In the genomic region with DNA sequence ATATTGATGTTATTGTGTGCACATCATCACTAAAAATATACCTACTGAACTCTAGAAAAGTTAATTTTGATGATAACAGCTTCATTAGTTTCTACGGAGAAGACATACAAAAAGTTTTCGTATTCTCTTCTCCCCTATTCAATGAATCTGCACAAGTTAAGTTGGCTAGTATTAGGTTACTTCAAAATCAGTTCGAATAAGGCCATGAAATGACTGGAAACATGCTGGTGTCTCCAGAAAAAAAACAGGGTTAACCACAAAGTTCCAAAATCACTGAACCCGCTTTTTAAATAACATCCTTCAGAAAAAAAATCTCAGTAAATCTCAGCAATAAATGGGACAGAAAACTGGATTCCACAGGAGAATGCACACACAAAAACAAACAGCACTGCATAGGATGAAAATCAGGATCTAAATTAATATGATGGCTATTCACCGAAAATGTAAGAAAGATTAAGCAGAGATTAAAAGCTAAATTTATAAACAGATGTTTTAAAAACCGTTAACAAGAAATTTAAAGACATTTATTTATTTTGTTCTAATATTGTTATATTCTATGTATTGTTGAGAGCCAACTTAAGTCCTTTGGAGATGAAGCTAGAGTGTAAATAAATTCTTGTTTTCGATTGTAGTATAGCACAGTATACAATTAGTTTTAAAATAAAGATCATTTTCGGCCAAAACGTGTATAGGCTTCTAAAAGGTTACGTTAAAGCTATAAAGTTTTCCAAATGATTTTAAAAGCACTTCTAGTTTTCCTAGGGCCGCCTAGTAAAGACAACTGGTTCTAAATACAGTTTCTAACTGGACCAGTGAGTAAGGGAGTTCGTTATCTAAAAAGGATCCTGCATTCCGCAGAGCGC, we compare ENCODE assay signal across 10 cellular contexts. TPM values are rescaled to one million over a fixed set of nuclear protein-coding genes. Genes with fewer than 3 reads are reported as not detected.
A peak's percentile ranks its signal among the peaks of the same experiment; 100 is the strongest.
DNase-seq lines count a peak whose midpoint lies in the region; TF ChIP-seq lines count a peak whose summit lies in the region.
"Had no signal": no experiment of that assay in that cellular context is flagged by ENCODE, and none has a peak within 500 bp of the region (broad histone marks: within the 10 kb centered on the region; RNA-seq: fewer than 3 reads in every experiment).

No MANE protein-coding gene starts in this region.

- intact Hi-C loops in A673 (cut with micrococcal nuclease; ENCODE audit: unreplicated experiment): loop anchor here (2.0 kb wide), 1 partner anchor 151 kb away; no protein-coding TSS in a partner anchor

- H3K4me1 ChIP-seq in A673 (ENCODE audit: insufficient read depth, low read length, poor library complexity, severe bottlenecking): no peaks in the 10 kb centered on the region
- peaks cover 4 to 5% of the 10 kb centered on the region in 2 donors for H3K4me1 ChIP-seq in duodenal mucosa (ENCODE audit: control insufficient read depth in 1 of 2, insufficient read depth in 2 of 2, low read length in 2 of 2)

- H3K9me3 ChIP-seq in A673 (ENCODE audit: low read depth, low read length, poor library complexity, severe bottlenecking) (no peaks in the 10 kb centered on the region), duodenal mucosa (ENCODE audit: control insufficient read depth in 1 of 2, low read length in 2 of 2) (no peaks in the 10 kb centered on the region)

- no peaks in the 10 kb centered on the region for H3K36me3 Mint-ChIP-seq in nephron (ENCODE audit: low read depth)

- peaks cover 11% of the 10 kb centered on the region for H3K4me1 Mint-ChIP-seq in nephron

- CTCF ChIA-PET in A673 (lab: Charles Lee): interaction anchor here (1.7 kb wide), 1 partner anchor 151 kb away, joined by 9 read pairs; no protein-coding TSS in a partner anchor

- DNase-seq in A673 (ENCODE audit: low spot score) (no peak), LNCaP clone FGC (ENCODE audit: low read depth) (no peak), mucosa of gallbladder (ENCODE audit: low spot score) (no peak), NOMO-1 treated with DMSO at 0.1 percent for 48 hours (lab: John Stamatoyannopoulos, UW; ENCODE audit: unreplicated experiment) (no peak), foreskin melanocyte (no peak), HCEC 1CT (no peak)
- DNase-seq: GF-D8, NCI-H774 had no signal

- H3K27ac ChIP-seq in A673 (ENCODE audit: low read depth, low read length, poor library complexity, severe bottlenecking) (no peak overlapping the region), duodenal mucosa (ENCODE audit: low read depth, low read length) (no peak overlapping the region)

- H3K9me3 Mint-ChIP-seq in nephron: no peaks in the 10 kb centered on the region

- H3K36me3 ChIP-seq in A673 (ENCODE audit: insufficient read depth, low read length, poor library complexity, severe bottlenecking): no peaks in the 10 kb centered on the region
- no peaks in the 10 kb centered on the region for H3K36me3 ChIP-seq in duodenal mucosa (ENCODE audit: control insufficient read depth in 1 of 2, insufficient read depth in 2 of 2, low read length in 2 of 2)

- no peak overlapping the region for H3K27ac Mint-ChIP-seq in nephron

- H3K4me3 Mint-ChIP-seq in nephron: peak overlapping the region; percentile 89 to 92 (median 90)

- no peak overlapping the region for H3K9ac ChIP-seq in duodenal mucosa (ENCODE audit: low read depth in 1 of 2, low read length in 2 of 2)

- peaks cover 45% of the 10 kb centered on the region for H3K27me3 Mint-ChIP-seq in nephron (ENCODE audit: low read depth)

- no TSS peak for BruUV-seq in A673 (replicated peaks; lab: Mats Ljungman, UMichigan)

- POLR2A ChIA-PET in A673 (lab: Charles Lee; ENCODE audit: low non-redundant PET): no interaction called here

- H3K27me3 ChIP-seq in A673 (replicated peaks; ENCODE audit: insufficient read depth, low read depth, low read length, poor library complexity): peaks cover 60% of the 10 kb centered on the region
- H3K27me3 ChIP-seq in duodenal mucosa (ENCODE audit: control insufficient read depth in 1 of 2, insufficient read depth in 2 of 2, low read length in 2 of 2): peaks cover 11 to 26% of the 10 kb centered on the region in 2 donors

- TF ChIP-seq CTCF in A673 (conservative IDR thresholded peaks at IDR 0.05; ENCODE audit: low read depth, low read length) (no peak), LNCaP clone FGC (IDR thresholded peaks at IDR 0.05; ENCODE audit: control insufficient read depth, extremely low read depth, insufficient read depth) (no peak), nephron (IDR thresholded peaks at IDR 0.05; ENCODE audit: unreplicated experiment in 3 of 3) (no peak)

- H3K4me3 ChIP-seq in A673 (ENCODE audit: low read depth, low read length, poor library complexity, severe bottlenecking) (peak overlapping the region; percentile 47), LNCaP clone FGC (ENCODE audit: low read depth, low read length) (peak overlapping the region; percentile 51; the same call in 1 of the 2 replicates), duodenal mucosa (ENCODE audit: low read depth in 1 of 2, low read length in 2 of 2) (peak overlapping the region; percentile 63 to 76)

RNA-seq across cellular contexts. Expression of gene IGSF11, which starts 1.0 kb away (rescaled TPM):
- total RNA-seq in A673 (2021) (not detected in 2 replicates), mucosa of gallbladder (5.3 TPM)
